28 cellular contexts compared by ENCODE assay signal in genomic region chr16:74811911-74812310, GRCh38. TPM values are rescaled to one million over a fixed set of nuclear protein-coding genes. Genes with fewer than 3 reads are reported as not detected.
"Had no signal": no experiment of that assay in that cellular context is flagged by ENCODE, and none has a peak within 500 bp of the region (broad histone marks: within the 10 kb centered on the region; RNA-seq: fewer than 3 reads in every experiment).

No MANE protein-coding gene starts in this region.

- H3K27me3 ChIP-seq: esophagus squamous epithelium, suprapubic skin, upper lobe of left lung had no signal

- H3K9me3 ChIP-seq: esophagus squamous epithelium, psoas muscle, suprapubic skin, upper lobe of left lung had no signal

- DNase-seq: activated CD4-positive, alpha-beta T cell treated with anti-CD3 and anti-CD28 coated beads for 48 hours; activated CD4-positive, CD25-positive, alpha-beta regulatory T cell; activated CD8-positive, alpha-beta T cell treated with anti-CD3 and anti-CD28 coated beads, Interleukin-2, amount 10 ng/mL, durations not matched to agents 7 days and 5 days; activated naive CD4-positive, alpha-beta T cell treated with anti-CD3 and anti-CD28 coated beads for 36 hours; activated naive CD8-positive, alpha-beta T cell treated with anti-CD3 and anti-CD28 coated beads, Interleukin-2, amount 50 U/mL, for 24 hours; activated T-cell treated with anti-CD3 and anti-CD28 coated beads, Interleukin-2, amount 50 U/mL, for 24 hours; aorta; effector CD4-positive, alpha-beta T cell; esophagus squamous epithelium; foreskin fibroblast; left cardiac atrium; naive B cell; psoas muscle; right cardiac atrium; small intestine; stimulated activated CD4-positive, alpha-beta T cell treated with anti-CD3 and anti-CD28 coated beads, Interleukin-15, amount 100 ng/mL, for 24 hours; stimulated activated CD4-positive, alpha-beta T cell treated with anti-CD3 and anti-CD28 coated beads, Interleukin-2, amount 100 ng/mL, for 48 hours; T-cell; T-helper 9 cell had no signal

- H3K36me3 Mint-ChIP-seq: T-cell had no signal

- H3K4me1 ChIP-seq: psoas muscle had no signal

- H3K4me3 ChIP-seq: coronary artery, esophagus squamous epithelium, lung, psoas muscle, suprapubic skin, upper lobe of left lung had no signal

- H3K27me3 Mint-ChIP-seq: activated naive CD8-positive, alpha-beta T cell treated with anti-CD3 and anti-CD28 coated beads, Interleukin-2, amount 50 U/mL, for 24 hours; activated T-cell treated with anti-CD3 and anti-CD28 coated beads, Interleukin-2, amount 50 U/mL, for 24 hours; T-cell had no signal

- H3K4me3 Mint-ChIP-seq: activated CD8-positive, alpha-beta T cell treated with anti-CD3 and anti-CD28 coated beads, Interleukin-2, amount 10 ng/mL, durations not matched to agents 7 days and 5 days; activated naive CD4-positive, alpha-beta T cell treated with anti-CD3 and anti-CD28 coated beads for 36 hours; activated naive CD8-positive, alpha-beta T cell treated with anti-CD3 and anti-CD28 coated beads, Interleukin-2, amount 50 U/mL, for 24 hours; activated T-cell treated with anti-CD3 and anti-CD28 coated beads, Interleukin-2, amount 50 U/mL, for 24 hours; naive B cell; neural crest cell; stimulated activated naive CD8-positive, alpha-beta T cell treated with anti-CD3 and anti-CD28 coated beads, Interleukin-15, Interleukin-2, amounts not matched to agents 100 ng/mL and 50 ng/mL, for 24 hours; T-cell had no signal

- H3K27ac Mint-ChIP-seq: activated CD8-positive, alpha-beta T cell treated with anti-CD3 and anti-CD28 coated beads, Interleukin-2, amount 10 ng/mL, durations not matched to agents 7 days and 5 days; activated naive CD4-positive, alpha-beta T cell treated with anti-CD3 and anti-CD28 coated beads for 36 hours; activated naive CD8-positive, alpha-beta T cell treated with anti-CD3 and anti-CD28 coated beads, Interleukin-2, amount 50 U/mL, for 24 hours; activated T-cell treated with anti-CD3 and anti-CD28 coated beads, Interleukin-2, amount 50 U/mL, for 24 hours; activated T-helper 2 cell treated with anti-CD3 and anti-CD28 coated beads, Interferon-gamma antibody, Interleukin-2, Interleukin-4, amounts not matched to agents 10 μg/mL and 5 μg/mL and 100 μg/mL, durations not matched to agents 14 hours and 24 hours and 36 hours; naive B cell; stimulated activated naive CD8-positive, alpha-beta T cell treated with anti-CD3 and anti-CD28 coated beads, Interleukin-15, Interleukin-2, amounts not matched to agents 100 ng/mL and 50 ng/mL, for 24 hours; T-cell had no signal

- ATAC-seq: activated CD8-positive, alpha-beta T cell treated with anti-CD3 and anti-CD28 coated beads, Interleukin-2, amount 10 ng/mL, durations not matched to agents 7 days and 5 days; activated naive CD8-positive, alpha-beta T cell treated with anti-CD3 and anti-CD28 coated beads, Interleukin-2, amount 50 U/mL, for 24 hours; left cardiac atrium; psoas muscle; right cardiac atrium; T-cell had no signal

- H3K36me3 ChIP-seq: esophagus squamous epithelium, suprapubic skin, upper lobe of left lung had no signal

- H3K9me3 Mint-ChIP-seq: activated naive CD4-positive, alpha-beta T cell treated with anti-CD3 and anti-CD28 coated beads for 36 hours; activated T-cell treated with anti-CD3 and anti-CD28 coated beads, Interleukin-2, amount 50 U/mL, for 24 hours; activated T-helper 2 cell treated with anti-CD3 and anti-CD28 coated beads, Interferon-gamma antibody, Interleukin-2, Interleukin-4, amounts not matched to agents 10 μg/mL and 5 μg/mL and 100 μg/mL, durations not matched to agents 14 hours and 24 hours and 36 hours had no signal

- H3K27ac ChIP-seq: coronary artery, psoas muscle, suprapubic skin, upper lobe of left lung had no signal

RNA-seq across cellular contexts. Expression of gene FA2H, which starts 37.3 kb away (rescaled TPM):
- total RNA-seq: activated CD8-positive, alpha-beta T cell treated with anti-CD3 and anti-CD28 coated beads, Interleukin-2, amount 10 ng/mL, durations not matched to agents 7 days and 5 days; activated T-helper 2 cell treated with anti-CD3 and anti-CD28 coated beads, Interferon-gamma antibody, Interleukin-2, Interleukin-4, amounts not matched to agents 10 μg/mL and 5 μg/mL and 100 μg/mL, durations not matched to agents 14 hours and 24 hours and 36 hours; glomerular endothelial cell; neural crest cell; omental fat pad; psoas muscle had no signal
